In the genomic region with DNA sequence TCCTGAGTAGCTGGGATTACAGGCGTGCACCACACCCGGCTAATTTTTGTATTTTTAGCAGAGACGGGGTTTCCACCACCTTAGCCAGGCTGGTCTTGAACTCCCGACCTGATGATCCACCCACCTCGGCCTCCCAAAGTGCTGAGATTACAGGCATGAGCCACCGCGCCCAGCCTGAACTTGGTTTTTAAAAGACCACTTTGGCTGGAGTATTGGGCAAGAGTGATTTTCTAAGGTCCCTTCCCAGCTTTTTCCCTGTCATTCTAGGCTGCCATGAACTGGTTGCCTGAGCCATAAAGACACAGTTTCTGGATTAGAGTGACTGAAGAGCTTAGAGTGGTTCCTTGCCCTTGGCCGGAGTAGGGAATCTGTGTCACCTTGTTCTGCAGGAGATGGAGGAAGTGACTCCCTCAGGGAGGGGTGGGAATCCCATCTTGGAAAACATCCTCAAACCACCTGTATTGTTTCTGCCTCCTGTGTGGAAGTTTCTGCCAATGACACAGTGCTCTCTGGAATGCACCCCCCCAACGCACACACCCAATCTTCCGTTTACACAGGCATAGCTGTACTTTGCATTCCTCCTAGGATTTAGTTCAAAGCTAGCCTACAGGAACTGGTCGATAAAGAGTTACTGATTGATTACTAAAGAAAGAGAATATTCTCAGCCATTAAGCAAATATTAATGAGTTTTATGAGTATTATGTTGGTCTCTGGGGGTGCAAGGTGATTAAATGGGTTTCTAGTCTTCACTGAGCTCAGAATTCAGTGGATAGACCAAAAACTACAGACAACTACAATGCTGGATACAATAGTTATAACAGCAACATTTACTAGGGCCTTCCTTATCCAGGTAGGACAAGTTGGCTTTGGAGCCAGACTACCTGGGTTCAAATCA, we compare ENCODE assay signal across 1 cellular context.
TF ChIP-seq lines count a peak whose summit lies in the region.

No MANE protein-coding gene starts in this region.

TF ChIP-seq in HepG2, 621 proteins besides CTCF, POLR2A, EP300 and RAD21 (continued from another document and continues in another):
- TF ChIP-seq, protein P1, sequence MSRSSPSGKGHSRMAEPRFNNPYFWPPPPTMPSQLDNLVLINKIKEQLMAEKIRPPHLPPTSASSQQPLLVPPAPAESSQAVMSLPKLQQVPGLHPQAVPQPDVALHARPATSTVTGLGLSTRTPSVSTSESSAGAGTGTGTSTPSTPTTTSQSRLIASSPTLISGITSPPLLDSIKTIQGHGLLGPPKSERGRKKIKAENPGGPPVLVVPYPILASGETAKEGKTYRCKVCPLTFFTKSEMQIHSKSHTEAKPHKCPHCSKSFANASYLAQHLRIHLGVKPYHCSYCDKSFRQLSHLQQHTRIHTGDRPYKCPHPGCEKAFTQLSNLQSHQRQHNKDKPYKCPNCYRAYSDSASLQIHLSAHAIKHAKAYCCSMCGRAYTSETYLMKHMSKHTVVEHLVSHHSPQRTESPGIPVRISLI (CRISPR knock-in tag; IDR thresholded peaks at IDR 0.05; ENCODE audit: borderline replicate concordance), result peak; percentile 86; the same call in 1 of the 2 replicates
- peak; percentile 99 for TF ChIP-seq RERE (CRISPR knock-in tag; IDR thresholded peaks at IDR 0.05; ENCODE audit: low read depth)
- TF ChIP-seq ELK4 (CRISPR knock-in tag; IDR thresholded peaks at IDR 0.05; ENCODE audit: borderline replicate concordance), result no peak; the same call in 1 of the 2 replicates
- TF ChIP-seq, protein P2, sequence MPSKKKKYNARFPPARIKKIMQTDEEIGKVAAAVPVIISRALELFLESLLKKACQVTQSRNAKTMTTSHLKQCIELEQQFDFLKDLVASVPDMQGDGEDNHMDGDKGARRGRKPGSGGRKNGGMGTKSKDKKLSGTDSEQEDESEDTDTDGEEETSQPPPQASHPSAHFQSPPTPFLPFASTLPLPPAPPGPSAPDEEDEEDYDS (CRISPR knock-in tag; IDR thresholded peaks at IDR 0.05), result peak; percentile 90
- TF ChIP-seq KMT2A (CRISPR knock-in tag; IDR thresholded peaks at IDR 0.05), result peak; percentile 84; the same call in 1 of the 2 replicates
- TF ChIP-seq, protein P3, sequence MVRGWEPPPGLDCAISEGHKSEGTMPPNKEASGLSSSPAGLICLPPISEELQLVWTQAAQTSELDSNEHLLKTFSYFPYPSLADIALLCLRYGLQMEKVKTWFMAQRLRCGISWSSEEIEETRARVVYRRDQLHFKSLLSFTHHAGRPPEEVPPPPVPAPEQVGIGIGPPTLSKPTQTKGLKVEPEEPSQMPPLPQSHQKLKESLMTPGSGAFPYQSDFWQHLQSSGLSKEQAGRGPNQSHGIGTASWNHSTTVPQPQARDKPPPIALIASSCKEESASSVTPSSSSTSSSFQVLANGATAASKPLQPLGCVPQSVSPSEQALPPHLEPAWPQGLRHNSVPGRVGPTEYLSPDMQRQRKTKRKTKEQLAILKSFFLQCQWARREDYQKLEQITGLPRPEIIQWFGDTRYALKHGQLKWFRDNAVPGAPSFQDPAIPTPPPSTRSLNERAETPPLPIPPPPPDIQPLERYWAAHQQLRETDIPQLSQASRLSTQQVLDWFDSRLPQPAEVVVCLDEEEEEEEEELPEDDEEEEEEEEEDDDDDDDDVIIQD (CRISPR knock-in tag; IDR thresholded peaks at IDR 0.05; ENCODE audit: low read depth), result peak; percentile 94
- peak; percentile 99 for TF ChIP-seq ZNF556 (CRISPR knock-in tag; IDR thresholded peaks at IDR 0.05; ENCODE audit: borderline replicate concordance)
- TF ChIP-seq REPIN1 (CRISPR knock-in tag; IDR thresholded peaks at IDR 0.05; ENCODE audit: borderline replicate concordance, low read depth), result peak; percentile 100
- TF ChIP-seq, protein P4, sequence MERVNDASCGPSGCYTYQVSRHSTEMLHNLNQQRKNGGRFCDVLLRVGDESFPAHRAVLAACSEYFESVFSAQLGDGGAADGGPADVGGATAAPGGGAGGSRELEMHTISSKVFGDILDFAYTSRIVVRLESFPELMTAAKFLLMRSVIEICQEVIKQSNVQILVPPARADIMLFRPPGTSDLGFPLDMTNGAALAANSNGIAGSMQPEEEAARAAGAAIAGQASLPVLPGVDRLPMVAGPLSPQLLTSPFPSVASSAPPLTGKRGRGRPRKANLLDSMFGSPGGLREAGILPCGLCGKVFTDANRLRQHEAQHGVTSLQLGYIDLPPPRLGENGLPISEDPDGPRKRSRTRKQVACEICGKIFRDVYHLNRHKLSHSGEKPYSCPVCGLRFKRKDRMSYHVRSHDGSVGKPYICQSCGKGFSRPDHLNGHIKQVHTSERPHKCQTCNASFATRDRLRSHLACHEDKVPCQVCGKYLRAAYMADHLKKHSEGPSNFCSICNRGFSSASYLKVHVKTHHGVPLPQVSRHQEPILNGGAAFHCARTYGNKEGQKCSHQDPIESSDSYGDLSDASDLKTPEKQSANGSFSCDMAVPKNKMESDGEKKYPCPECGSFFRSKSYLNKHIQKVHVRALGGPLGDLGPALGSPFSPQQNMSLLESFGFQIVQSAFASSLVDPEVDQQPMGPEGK (CRISPR knock-in tag; IDR thresholded peaks at IDR 0.05), result peak; percentile 100
- TF ChIP-seq AKAP8 (CRISPR knock-in tag; IDR thresholded peaks at IDR 0.05), result peak; percentile 99
- TF ChIP-seq ZNF562 (CRISPR knock-in tag; IDR thresholded peaks at IDR 0.05; ENCODE audit: borderline replicate concordance), result no peak
- peak; percentile 67 for TF ChIP-seq PHF8 (CRISPR knock-in tag; IDR thresholded peaks at IDR 0.05)
- TF ChIP-seq NPAS2 (CRISPR knock-in tag; IDR thresholded peaks at IDR 0.05; ENCODE audit: borderline replicate concordance), result no peak
- no peak for TF ChIP-seq PHF20 (CRISPR knock-in tag; IDR thresholded peaks at IDR 0.05)
- peak; percentile 94; the same call in 1 of the 2 replicates for TF ChIP-seq KLF9 (CRISPR knock-in tag; IDR thresholded peaks at IDR 0.05; ENCODE audit: low read depth)
- peak; percentile 64; the same call in 1 of the 2 replicates for TF ChIP-seq DNMT1 (CRISPR knock-in tag; IDR thresholded peaks at IDR 0.05)
- peak; percentile 98 for TF ChIP-seq MTA1 (CRISPR knock-in tag; IDR thresholded peaks at IDR 0.05; ENCODE audit: borderline replicate concordance)
- no peak for TF ChIP-seq ZNF558 (CRISPR knock-in tag; IDR thresholded peaks at IDR 0.05; ENCODE audit: borderline replicate concordance)
- TF ChIP-seq ZNF275 (CRISPR knock-in tag; IDR thresholded peaks at IDR 0.05; ENCODE audit: borderline replicate concordance), result peak; percentile 74; the same call in 1 of the 2 replicates
- TF ChIP-seq ZNF296 (CRISPR knock-in tag; conservative IDR thresholded peaks at IDR 0.05), result no peak
- no peak for TF ChIP-seq GLMP (CRISPR knock-in tag; IDR thresholded peaks at IDR 0.05; ENCODE audit: borderline replicate concordance)
- TF ChIP-seq PLRG1 (conservative IDR thresholded peaks at IDR 0.05), result no peak
- TF ChIP-seq ZNF335 (CRISPR knock-in tag; IDR thresholded peaks at IDR 0.05), result peak; percentile 94
- TF ChIP-seq U2AF1 (optimal IDR thresholded peaks at IDR 0.05; ENCODE audit: low read depth, low read length), result peak; percentile 30
- no peak for TF ChIP-seq ATM (IDR thresholded peaks at IDR 0.05; ENCODE audit: borderline replicate concordance)
- TF ChIP-seq YY1 (IDR thresholded peaks at IDR 0.05; ENCODE audit: insufficient read depth, insufficient replicate concordance, low read depth, low read length), result peak; percentile 65
- TF ChIP-seq, protein P5, sequence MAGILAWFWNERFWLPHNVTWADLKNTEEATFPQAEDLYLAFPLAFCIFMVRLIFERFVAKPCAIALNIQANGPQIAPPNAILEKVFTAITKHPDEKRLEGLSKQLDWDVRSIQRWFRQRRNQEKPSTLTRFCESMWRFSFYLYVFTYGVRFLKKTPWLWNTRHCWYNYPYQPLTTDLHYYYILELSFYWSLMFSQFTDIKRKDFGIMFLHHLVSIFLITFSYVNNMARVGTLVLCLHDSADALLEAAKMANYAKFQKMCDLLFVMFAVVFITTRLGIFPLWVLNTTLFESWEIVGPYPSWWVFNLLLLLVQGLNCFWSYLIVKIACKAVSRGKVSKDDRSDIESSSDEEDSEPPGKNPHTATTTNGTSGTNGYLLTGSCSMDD (CRISPR knock-in tag; IDR thresholded peaks at IDR 0.05), result no peak; the same call in 1 of the 2 replicates
- peak; percentile 59 for TF ChIP-seq MAFF (IDR thresholded peaks at IDR 0.05; ENCODE audit: low read depth, low read length)
- peak; percentile 72; the same call in 1 of the 2 replicates for TF ChIP-seq ZNF569 (CRISPR knock-in tag; IDR thresholded peaks at IDR 0.05; ENCODE audit: borderline replicate concordance)
- TF ChIP-seq ZSCAN29 (CRISPR knock-in tag; conservative IDR thresholded peaks at IDR 0.05), result peak; percentile 97; the same call in 1 of the 2 replicates
- peak; percentile 95 for TF ChIP-seq POGZ (CRISPR knock-in tag; IDR thresholded peaks at IDR 0.05)
- TF ChIP-seq SIN3B (IDR thresholded peaks at IDR 0.05; ENCODE audit: low read length), result 0 out of 2 replicates have a peak, but pooled peaks have one; percentile 31
- TF ChIP-seq, protein P6, sequence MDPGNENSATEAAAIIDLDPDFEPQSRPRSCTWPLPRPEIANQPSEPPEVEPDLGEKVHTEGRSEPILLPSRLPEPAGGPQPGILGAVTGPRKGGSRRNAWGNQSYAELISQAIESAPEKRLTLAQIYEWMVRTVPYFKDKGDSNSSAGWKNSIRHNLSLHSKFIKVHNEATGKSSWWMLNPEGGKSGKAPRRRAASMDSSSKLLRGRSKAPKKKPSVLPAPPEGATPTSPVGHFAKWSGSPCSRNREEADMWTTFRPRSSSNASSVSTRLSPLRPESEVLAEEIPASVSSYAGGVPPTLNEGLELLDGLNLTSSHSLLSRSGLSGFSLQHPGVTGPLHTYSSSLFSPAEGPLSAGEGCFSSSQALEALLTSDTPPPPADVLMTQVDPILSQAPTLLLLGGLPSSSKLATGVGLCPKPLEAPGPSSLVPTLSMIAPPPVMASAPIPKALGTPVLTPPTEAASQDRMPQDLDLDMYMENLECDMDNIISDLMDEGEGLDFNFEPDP (CRISPR knock-in tag; conservative IDR thresholded peaks at IDR 0.05), result peak; percentile 89; the same call in 1 of the 2 replicates
- peak; percentile 55; the same call in 1 of the 2 replicates for TF ChIP-seq ZBTB44 (CRISPR knock-in tag; IDR thresholded peaks at IDR 0.05)
